19 cellular contexts compared by ENCODE assay signal in genomic region chr7:134419875-134420274, GRCh38. TPM values are rescaled to one million over a fixed set of nuclear protein-coding genes. Genes with fewer than 3 reads are reported as not detected.
DNase-seq lines count a peak whose midpoint lies in the region; ATAC-seq, FAIRE-seq and TF ChIP-seq lines count a peak whose summit lies in the region.
"Had no signal": no experiment of that assay in that cellular context is flagged by ENCODE, and none has a peak within 500 bp of the region (broad histone marks: within the 10 kb centered on the region; RNA-seq: fewer than 3 reads in every experiment).

No MANE protein-coding gene starts in this region.

- H3K23ac ChIP-seq in mesenchymal stem cell (ENCODE audit: low read length in 2 of 2) = no peak overlapping the region

- no peak overlapping the region for H2BK15ac ChIP-seq in mesenchymal stem cell (ENCODE audit: low read depth, poor library complexity, severe bottlenecking)

- peak overlapping the region; percentile 65 for H3K4me2 ChIP-seq in HepG2 (ENCODE audit: low read depth, low read length)
- H3K4me2 ChIP-seq in mesenchymal stem cell (ENCODE audit: low read length, poor library complexity, severe bottlenecking) = no peak overlapping the region

- FAIRE-seq in HepG2 (lab: Jason Lieb, UNC) = no peak
- FAIRE-seq: D721Med, small intestine had no signal

- 34% methylated on average over 3 of the region's 3 CpGs for WGBS in HepG2 (ENCODE audit: low lambda C conversion rate)
- WGBS in right lobe of liver (ENCODE audit: insufficient coverage, low coverage, low lambda C conversion rate, missing lambda C conversion rate) = 54% methylated on average over 2 of the region's 3 CpGs
- WGBS in mesenchymal stem cell = 71% methylated on average over 3 of the region's 3 CpGs

- H3K9me3 ChIP-seq in HepG2 (ENCODE audit: low read length) (no peaks in the 10 kb centered on the region), right lobe of liver (no peaks in the 10 kb centered on the region), mesenchymal stem cell (ENCODE audit: control insufficient read depth, low read length) (no peaks in the 10 kb centered on the region), HAP-1 (no peaks in the 10 kb centered on the region)
- H3K9me3 ChIP-seq: neutrophil, upper lobe of right lung had no signal

- H3K18ac ChIP-seq in mesenchymal stem cell (ENCODE audit: low read depth in 1 of 2, low read length in 2 of 2) = no peak overlapping the region

- H4K20me1 ChIP-seq in HepG2 (ENCODE audit: insufficient read depth, low read length) = no peaks in the 10 kb centered on the region

- no peak overlapping the region for H3K14ac ChIP-seq in mesenchymal stem cell (ENCODE audit: low read length in 2 of 2)

- H2BK120ac ChIP-seq in mesenchymal stem cell (ENCODE audit: low read depth, low read length) = no peak overlapping the region

- H4K8ac ChIP-seq in mesenchymal stem cell (ENCODE audit: low read length) = no peak overlapping the region

- TF ChIP-seq CTCF in HepG2 (CRISPR knock-in tag; IDR thresholded peaks at IDR 0.05) (no peak), right lobe of liver (IDR thresholded peaks at IDR 0.05) (no peak)

- H3K4me1 ChIP-seq in HepG2 (ENCODE audit: insufficient read depth, low read length) (peaks cover 50% of the 10 kb centered on the region), right lobe of liver (peaks cover 0 to 7% (median 4%) of the 10 kb centered on the region in 4 donors), mesenchymal stem cell (ENCODE audit: control insufficient read depth, insufficient read depth, low read depth, low read length) (no peaks in the 10 kb centered on the region), HAP-1 (0 out of 2 replicates have a peak, but pooled peaks cover 7% of the 10 kb centered on the region)
- H3K4me1 ChIP-seq: upper lobe of right lung had no signal

- CTCF ChIA-PET in HepG2 (lab: Yijun Ruan, JAX; ENCODE audit: low intra/inter-chr PET ratio, low total read pairs) = no interaction called here

- no TSS peak for BruUV-seq in HepG2 (replicated peaks; lab: Mats Ljungman, UMichigan)

- POLR2A ChIA-PET in HepG2 (lab: Yijun Ruan, JAX) = interaction anchor here (0.6 to 1.0 kb wide), 2 partner anchors 46 to 103 kb away, joined by 3 to 4 read pairs; partner anchors contain the start of gene SLC35B4

- TF ChIP-seq EP300 in HepG2 (IDR thresholded peaks at IDR 0.05; ENCODE audit: low read depth in 2 of 2, low read length in 2 of 2) (no peak), HepG2 (CRISPR knock-in tag; IDR thresholded peaks at IDR 0.05; ENCODE audit: borderline replicate concordance) (no peak)

- H2AFZ ChIP-seq in HepG2 (ENCODE audit: low read length) = no peak overlapping the region
- H2AFZ ChIP-seq in mesenchymal stem cell (ENCODE audit: low read depth, low read length) = no peak overlapping the region

- no peak overlapping the region for H2BK5ac ChIP-seq in mesenchymal stem cell (ENCODE audit: low read depth, low read length, poor library complexity, severe bottlenecking)

- H4K91ac ChIP-seq in mesenchymal stem cell (ENCODE audit: low read length) = no peak overlapping the region

- H3K9ac ChIP-seq in HepG2 (ENCODE audit: insufficient read depth, low read depth, low read length) = no peak overlapping the region
- peak overlapping the region; percentile 69 for H3K9ac ChIP-seq in mesenchymal stem cell (ENCODE audit: low read length)

- H3K27me3 ChIP-seq in HepG2 (ENCODE audit: control insufficient read depth in 1 of 2, insufficient read depth in 2 of 2, low read length in 2 of 2) (no peaks in the 10 kb centered on the region), right lobe of liver (no peaks in the 10 kb centered on the region), mesenchymal stem cell (ENCODE audit: control insufficient read depth in 1 of 2, insufficient read depth in 1 of 2, low read length in 2 of 2) (peaks cover 0 to 32% of the 10 kb centered on the region in 2 experiments), HAP-1 (ENCODE audit: low read depth) (no peaks in the 10 kb centered on the region)
- H3K27me3 ChIP-seq: neutrophil, upper lobe of right lung had no signal

- intact Hi-C loops in HepG2 (cut with micrococcal nuclease; ENCODE audit: unreplicated experiment) (loop anchor here (1.0 to 10.0 kb wide), 4 partner anchors 53 to 565 kb away; no protein-coding TSS in a partner anchor), right lobe of liver (cut with DNase I) (no loop called here)

- no peak for DNase-seq in HepG2 (ENCODE audit: low spot score)
- DNase-seq in right lobe of liver = no peak
- DNase-seq in RPMI7951 (ENCODE audit: low read depth) = peak; percentile 14
- DNase-seq in mesenchymal stem cell = no peak
- DNase-seq in RKO (ENCODE audit: low spot score) = no peak
- DNase-seq in stimulated activated CD8-positive, alpha-beta memory T cell treated with anti-CD3 and anti-CD28 coated beads, Interleukin-4, amount 100 ng/mL, for 48 hours = no peak
- no peak for DNase-seq in HAP-1 (ENCODE audit: low spot score in 2 of 2)
- DNase-seq in NCI-H446 treated with DMSO at 0.1 percent for 48 hours (lab: John Stamatoyannopoulos, UW) = no peak
- DNase-seq: activated B cell treated with CpG ODN at 0.5 μM for 24 hours; activated CD4-positive, alpha-beta T cell treated with anti-CD3 and anti-CD28 coated beads, Interleukin-2, amount 50 U/mL, for 4 hours; activated CD8-positive, alpha-beta memory T cell treated with anti-CD3 and anti-CD28 coated beads, Interleukin-2, amount 50 U/mL, for 48 hours; NCI-H1436 treated with DMSO at 0.1 percent for 48 hours; stimulated activated CD4-positive, alpha-beta T cell treated with anti-CD3 and anti-CD28 coated beads, Interleukin-2, amount 100 ng/mL, for 24 hours; T1000; upper lobe of right lung had no signal

- ATAC-seq in HepG2 (no peak), right lobe of liver (no peak)
- ATAC-seq: activated T-helper 17 cell treated with anti-CD3 and anti-CD28 coated beads, Interleukin-2, amount 50 U/mL, for 72 hours had no signal

- TF ChIP-seq RAD21 in HepG2 (CRISPR knock-in tag; IDR thresholded peaks at IDR 0.05) = no peak

- no peak overlapping the region for H2BK12ac ChIP-seq in mesenchymal stem cell (ENCODE audit: low read length in 2 of 2)

- no peak overlapping the region; a peak in 1 of 6 replicates for H3K4me3 ChIP-seq in HepG2 (replicated peaks in 1 of 3; ENCODE audit: insufficient read depth in 1 of 3, low read depth in 2 of 3, low read length in 3 of 3)
- no peak overlapping the region for H3K4me3 ChIP-seq in right lobe of liver
- peak overlapping the region in 1 of 2 experiments; percentile 23 for H3K4me3 ChIP-seq in mesenchymal stem cell (ENCODE audit: insufficient read depth in 1 of 2, low read depth in 1 of 2, low read length in 2 of 2)
- H3K4me3 ChIP-seq in HAP-1 = no peak overlapping the region
- H3K4me3 ChIP-seq: upper lobe of right lung had no signal

- H3K27ac ChIP-seq in HepG2 (ENCODE audit: extremely low read length, insufficient read depth, low read length) (no peak overlapping the region), right lobe of liver (no peak overlapping the region), mesenchymal stem cell (ENCODE audit: low read length, poor library complexity, severe bottlenecking) (no peak overlapping the region)
- H3K27ac ChIP-seq: neutrophil, upper lobe of right lung had no signal

- in situ Hi-C loops in HepG2 (cut with HindIII; ENCODE audit: extremely low pct_ligation_motif_present, low pct_unique_long_range_greater_than_20kb) = loop anchor here (10.0 kb wide), 1 partner anchor 275 kb away; no protein-coding TSS in a partner anchor
- in situ Hi-C loops in HAP-1 (cut with MboI; ENCODE audit: low sequenced_read_pairs) = no loop called here

- no peaks in the 10 kb centered on the region for H3K79me1 ChIP-seq in mesenchymal stem cell (replicated peaks; ENCODE audit: low read length, poor library complexity, severe bottlenecking)

- H2AK5ac ChIP-seq in mesenchymal stem cell (ENCODE audit: low read length, severe bottlenecking) = no peak overlapping the region

- H3K36me3 ChIP-seq in HepG2 (replicated peaks in 1 of 2; ENCODE audit: control insufficient read depth in 1 of 2, insufficient read depth in 2 of 2, low read length in 2 of 2) (no peaks in the 10 kb centered on the region), right lobe of liver (no peaks in the 10 kb centered on the region), mesenchymal stem cell (ENCODE audit: control insufficient read depth in 1 of 2, insufficient read depth in 2 of 2, low read depth in 1 of 2, low read length in 2 of 2) (no peaks in the 10 kb centered on the region), HAP-1 (replicated peaks) (no peaks in the 10 kb centered on the region)
- H3K36me3 ChIP-seq: neutrophil, upper lobe of right lung had no signal

- TF ChIP-seq POLR2A in HepG2 (IDR thresholded peaks at IDR 0.05; ENCODE audit: insufficient read depth in 1 of 2, low read depth in 2 of 2, low read length in 2 of 2) (no peak), right lobe of liver (IDR thresholded peaks at IDR 0.05) (no peak)

- H3K79me2 ChIP-seq in HepG2 (ENCODE audit: insufficient read depth, low read length) = no peaks in the 10 kb centered on the region

- no peak overlapping the region for H3K4ac ChIP-seq in mesenchymal stem cell (ENCODE audit: low read depth in 1 of 2, low read length in 2 of 2)

RNA-seq across cellular contexts. Expression of gene AKR1B1, which starts 39.0 kb away (rescaled TPM):
- total RNA-seq in HepG2 (2016; rRNA removed; fragmentation: Illumina TruSeq; extraction: Trizol) (89.9 and 123 TPM in 2 replicates), right lobe of liver (10 to 100 TPM in 3 of 6 experiments, 1 to 10 TPM in 3; 6.9 to 18.1 (median 9.7) TPM)
- total RNA-seq in HepG2 (2016; cell fraction: cytosol; rRNA removed; fragmentation: Illumina TruSeq; extraction: Trizol; ENCODE audit: low read depth) = 18.6 and 21.8 TPM in 2 replicates
- 90.1 and 128 TPM in 2 replicates for total RNA-seq in HepG2 (2016; cell fraction: insoluble cytoplasmic fraction; rRNA removed; fragmentation: Illumina TruSeq; extraction: Trizol)
- 35.9 and 44.9 TPM in 2 replicates for total RNA-seq in HepG2 (2016; cell fraction: membrane; rRNA removed; fragmentation: Illumina TruSeq; extraction: Trizol)
- total RNA-seq in HepG2 (2016; cell fraction: nucleus; rRNA removed; fragmentation: Illumina TruSeq; extraction: Trizol) = 54.7 and 57.3 TPM in 2 replicates
- 110 and 133 TPM in 2 replicates for polyA plus RNA-seq in HepG2 (2011; rRNA removed)
- polyA plus RNA-seq in HepG2 (2011; cell fraction: cytosol; rRNA removed) = 110 and 134 TPM in 2 replicates
- polyA plus RNA-seq in HepG2 (2011; cell fraction: nucleus; rRNA removed) = 174 and 175 TPM in 2 replicates
- 75.6 and 118 TPM in 2 replicates for polyA plus RNA-seq in HepG2 (2012)
- 34.8 and 35.7 TPM in 2 replicates for polyA plus RNA-seq in HepG2 (2016; cell fraction: cytosol; fragmentation: Illumina TruSeq; extraction: Trizol; ENCODE audit: low read depth)
- polyA plus RNA-seq in HepG2 (2016; cell fraction: insoluble cytoplasmic fraction; fragmentation: Illumina TruSeq; extraction: Trizol; ENCODE audit: low read depth) = 202 TPM in 2 replicates
- 50.2 and 53.2 TPM in 2 replicates for polyA plus RNA-seq in HepG2 (2016; cell fraction: membrane; fragmentation: Illumina TruSeq; extraction: Trizol; ENCODE audit: low read depth)
- 130 and 138 TPM in 2 replicates for polyA plus RNA-seq in HepG2 (2016; cell fraction: nucleus; fragmentation: Illumina TruSeq; extraction: Trizol; ENCODE audit: insufficient read depth, low read depth)
- polyA minus RNA-seq in HepG2 (2011; rRNA and poly(A)+ RNA removed; ENCODE audit: low replicate concordance) = 62.1 and 271 TPM in 2 replicates
- 22.2 and 30.0 TPM in 2 replicates for polyA minus RNA-seq in HepG2 (2011; cell fraction: cytosol; rRNA and poly(A)+ RNA removed)
- polyA minus RNA-seq in HepG2 (2011; cell fraction: nucleus; rRNA and poly(A)+ RNA removed) = 30.1 and 34.6 TPM in 2 replicates
- 353 and 358 TPM in 2 replicates for total RNA-seq in RPMI7951 (2014; rRNA removed; shearing (Covaris generic))
- 236 TPM for polyA plus RNA-seq in mesenchymal stem cell (2013, experiment 1 of 2)
- polyA plus RNA-seq in mesenchymal stem cell (2013, experiment 2 of 2) = 247 TPM
